Comparison of ENCODE assay signal across 30 cellular contexts in the genomic region with DNA sequence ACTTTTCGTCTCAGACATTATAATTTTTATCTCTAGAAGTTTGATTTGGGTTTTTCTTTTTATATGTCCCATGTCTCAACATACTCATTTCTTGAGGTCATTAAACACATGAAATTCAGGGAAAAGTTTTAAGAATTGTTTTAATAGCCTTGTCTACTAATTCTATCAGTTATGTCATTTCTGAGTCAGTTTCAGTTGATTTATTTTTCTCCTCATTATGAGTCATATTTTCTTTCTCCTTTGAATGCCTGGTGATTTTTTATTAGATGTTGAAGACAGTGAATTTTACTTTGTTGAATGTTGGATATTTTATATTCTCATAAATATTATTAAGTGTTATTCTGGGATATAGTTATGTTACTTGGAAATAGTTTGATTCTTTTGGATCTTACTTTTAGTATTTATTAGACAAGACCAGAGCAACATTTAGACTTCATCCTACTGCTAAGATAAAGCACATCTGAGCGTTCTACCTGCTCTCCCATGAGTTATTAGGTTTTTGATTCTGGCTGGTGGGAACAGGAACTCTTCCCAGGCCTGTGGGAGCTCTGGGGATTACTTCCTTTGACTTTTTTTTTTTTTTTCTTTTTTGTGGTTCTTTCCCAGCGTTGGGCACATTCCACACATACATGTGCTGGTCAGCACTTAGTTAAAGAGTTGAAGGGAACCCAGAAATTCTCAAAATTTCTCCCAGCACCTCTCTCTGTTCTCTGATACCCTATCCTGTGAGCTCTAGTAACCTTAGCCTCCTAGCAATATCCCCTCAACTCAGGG.
DNase-seq lines count a peak whose midpoint lies in the region; ATAC-seq, FAIRE-seq and TF ChIP-seq lines count a peak whose summit lies in the region.
"Had no signal": no experiment of that assay in that cellular context is flagged by ENCODE, and none has a peak within 500 bp of the region (broad histone marks: within the 10 kb centered on the region; RNA-seq: fewer than 3 reads in every experiment).

No MANE protein-coding gene starts in this region.

- H3K27ac Mint-ChIP-seq in WTC11 = no peak overlapping the region
- H3K27ac Mint-ChIP-seq: activated CD4-positive, alpha-beta T cell treated with anti-CD3 and anti-CD28 coated beads for 36 hours; B cell had no signal

- H3K27me3 ChIP-seq in osteoblast (ENCODE audit: insufficient read depth, low read length) = no peaks in the 10 kb centered on the region
- H3K27me3 ChIP-seq: neutrophil, tibial nerve had no signal

- no peak overlapping the region for H3K4me3 ChIP-seq in osteoblast (ENCODE audit: insufficient read depth, low read length)
- H3K4me3 ChIP-seq: lung, smooth muscle cell, tibial nerve had no signal

- H3K4me2 ChIP-seq in osteoblast (ENCODE audit: insufficient read depth, low read length) = no peak overlapping the region
- H3K4me2 ChIP-seq: smooth muscle cell had no signal

- FAIRE-seq in endometrium (lab: Jason Lieb, UNC) = peak; percentile 21
- FAIRE-seq: frontal cortex, GM12891, TTC549 had no signal

- no peaks in the 10 kb centered on the region for H3K4me1 ChIP-seq in osteoblast (ENCODE audit: insufficient read depth, low read length)
- H3K4me1 ChIP-seq: tibial nerve had no signal

- CTCF ChIA-PET in WTC11 (lab: Charles Lee) = no interaction called here

- no peaks in the 10 kb centered on the region for H3K79me2 ChIP-seq in osteoblast (ENCODE audit: insufficient read depth, low read length)

- H3K27ac ChIP-seq in osteoblast (ENCODE audit: low read depth, low read length) = peak overlapping the region; percentile 17
- H3K27ac ChIP-seq: 22Rv1, neutrophil, tibial nerve had no signal

- no peaks in the 10 kb centered on the region for H4K20me1 ChIP-seq in osteoblast (ENCODE audit: insufficient read depth, low read length)

- DNase-seq in activated CD4-positive, CD25-positive, alpha-beta regulatory T cell (lab: John Stamatoyannopoulos, UW) = no peak
- DNase-seq in WTC11 (ENCODE audit: low spot score) (no peak), osteoblast (ENCODE audit: insufficient read length, low spot score, missing footprints) (no peak), amniotic stem cell (lab: John Stamatoyannopoulos, UW) (no peak)
- DNase-seq: activated CD4-positive, alpha-beta T cell treated with anti-CD3 and anti-CD28 coated beads for 36 hours; DMS79 treated with DMSO at 0.1 percent for 48 hours; erythroblast; hypothalamus; islet precursor cell; Karpas-422; NCI-H1092; NCI-H1930; NCI-H345; NCI-H774; stimulated activated naive CD4-positive, alpha-beta T cell treated with Interleukin-2 at 50 U/mL for 16 hours; T-helper 1 cell had no signal

- peaks cover 6% of the 10 kb centered on the region for H3K4me1 Mint-ChIP-seq in WTC11
- H3K4me1 Mint-ChIP-seq: B cell; central memory CD8-positive, alpha-beta T cell had no signal

- ATAC-seq in activated CD4-positive, CD25-positive, alpha-beta regulatory T cell treated with anti-CD3 and anti-CD28 coated beads, Interleukin-2, amount 50 U/mL, for 24 hours = peak; percentile 38 to 64
- ATAC-seq in WTC11 (peak; percentile 46; the same call in 1 of the 2 replicates), GM21717 (IDR thresholded peaks at IDR 0.05; ENCODE audit: unreplicated experiment) (no peak), GM21390 (IDR thresholded peaks at IDR 0.05; ENCODE audit: unreplicated experiment) (no peak)
- ATAC-seq: activated CD4-positive, alpha-beta T cell treated with anti-CD3 and anti-CD28 coated beads for 36 hours had no signal

- no peaks in the 10 kb centered on the region for H3K9me3 Mint-ChIP-seq in WTC11
- H3K9me3 Mint-ChIP-seq: central memory CD8-positive, alpha-beta T cell had no signal

- H3K36me3 ChIP-seq in osteoblast (ENCODE audit: insufficient read depth, low read length) = no peaks in the 10 kb centered on the region
- H3K36me3 ChIP-seq: neutrophil, tibial nerve had no signal

- H3K4me3 Mint-ChIP-seq in WTC11 = no peak overlapping the region
- H3K4me3 Mint-ChIP-seq: activated CD4-positive, alpha-beta T cell treated with anti-CD3 and anti-CD28 coated beads for 36 hours; B cell; central memory CD8-positive, alpha-beta T cell had no signal

- H3K27me3 Mint-ChIP-seq in WTC11 (ENCODE audit: low read depth) = no peaks in the 10 kb centered on the region
- H3K27me3 Mint-ChIP-seq: activated CD4-positive, alpha-beta T cell treated with anti-CD3 and anti-CD28 coated beads for 36 hours; B cell; central memory CD8-positive, alpha-beta T cell had no signal

- POLR2A ChIA-PET in WTC11 (lab: Charles Lee) = interaction anchor here (0.7 kb wide), 1 partner anchor 568 kb away, joined by 3 read pairs; no protein-coding TSS in a partner anchor

- TF ChIP-seq CTCF in WTC11 (IDR thresholded peaks at IDR 0.05) (no peak), osteoblast (IDR thresholded peaks at IDR 0.05; ENCODE audit: extremely low read depth, low read depth, low read length) (no peak)

- no peaks in the 10 kb centered on the region for H3K36me3 Mint-ChIP-seq in WTC11

- no peak overlapping the region for H2AFZ ChIP-seq in osteoblast (ENCODE audit: low read length)

- no peaks in the 10 kb centered on the region for H3K9me3 ChIP-seq in osteoblast (ENCODE audit: low read depth, low read length)
- H3K9me3 ChIP-seq: neutrophil, tibial nerve had no signal

TF ChIP-seq in WTC11, 78 proteins besides CTCF, POLR2A, EP300 and RAD21:
- TF ChIP-seq CREB1 (CRISPR knock-in tag; IDR thresholded peaks at IDR 0.05) (no peak), ZNF532 (CRISPR knock-in tag; IDR thresholded peaks at IDR 0.05; ENCODE audit: borderline replicate concordance) (no peak), ETV6 (CRISPR knock-in tag; IDR thresholded peaks at IDR 0.05) (no peak), RORB (CRISPR knock-in tag; IDR thresholded peaks at IDR 0.05) (no peak)
- TF ChIP-seq, protein P1, sequence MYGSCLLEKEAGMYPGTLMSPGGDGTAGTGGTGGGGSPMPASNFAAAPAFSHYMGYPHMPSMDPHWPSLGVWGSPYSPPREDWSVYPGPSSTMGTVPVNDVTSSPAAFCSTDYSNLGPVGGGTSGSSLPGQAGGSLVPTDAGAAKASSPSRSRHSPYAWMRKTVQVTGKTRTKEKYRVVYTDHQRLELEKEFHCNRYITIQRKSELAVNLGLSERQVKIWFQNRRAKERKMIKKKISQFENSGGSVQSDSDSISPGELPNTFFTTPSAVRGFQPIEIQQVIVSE (CRISPR knock-in tag; IDR thresholded peaks at IDR 0.05; ENCODE audit: borderline replicate concordance) = no peak

Comparison
In these comparisons a context has a peak if more than half of its experiments do, and no peak if none do; other contexts are left out.
1. ATAC-seq: peak in activated CD4-positive, CD25-positive, alpha-beta regulatory T cell treated with anti-CD3 and anti-CD28 coated beads, Interleukin-2, amount 50 U/mL, for 24 hours (2 of 2) and WTC11 (single experiment); none in GM21717 (single experiment) and GM21390 (single experiment).